In the genomic region with DNA sequence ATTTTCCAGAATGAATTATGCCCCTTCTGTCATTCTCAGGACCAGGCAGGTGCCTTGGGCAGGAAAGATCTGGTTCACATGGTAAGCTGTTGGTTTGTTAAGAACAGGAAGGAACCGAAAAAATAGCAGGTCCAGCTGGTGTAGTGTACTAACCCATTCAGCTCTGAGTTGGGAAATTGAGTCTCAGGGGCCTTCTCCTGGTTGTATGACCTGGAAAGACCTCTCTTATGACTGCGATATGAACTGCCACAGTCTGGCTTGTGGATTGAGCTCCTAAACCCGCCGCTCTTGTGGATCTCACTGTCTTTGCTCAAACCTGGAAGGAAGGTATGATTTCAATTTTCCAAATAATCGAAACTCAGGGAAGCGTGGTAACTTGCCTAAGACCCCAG, we compare ENCODE assay signal across 1 cellular context.
TF ChIP-seq lines count a peak whose summit lies in the region.

No MANE protein-coding gene starts in this region.

TF ChIP-seq in H1, 55 proteins besides CTCF, POLR2A, EP300 and RAD21:
- TF ChIP-seq EGR1 (IDR thresholded peaks at IDR 0.05; ENCODE audit: borderline replicate concordance, low read depth, low read length) (no peak), PHF8 (conservative IDR thresholded peaks at IDR 0.05; ENCODE audit: low read depth, low read length) (no peak), KDM4A (IDR thresholded peaks at IDR 0.05; ENCODE audit: low read depth, low read length, severe bottlenecking) (no peak), ASH2L (IDR thresholded peaks at IDR 0.05; ENCODE audit: low read length) (no peak), SIX5 (IDR thresholded peaks at IDR 0.05; ENCODE audit: low read depth, low read length) (no peak), HDAC2 (IDR thresholded peaks at IDR 0.05; ENCODE audit: borderline replicate concordance in 1 of 2, low read depth in 2 of 2, low read length in 2 of 2) (no peak), CHD1 (IDR thresholded peaks at IDR 0.05; ENCODE audit: low read depth, low read length) (no peak), SIRT6 (IDR thresholded peaks at IDR 0.05; ENCODE audit: low read length) (no peak), KDM5A (IDR thresholded peaks at IDR 0.05; ENCODE audit: low read length) (no peak), HDAC6 (IDR thresholded peaks at IDR 0.05; ENCODE audit: low read depth, low read length) (no peak), CHD2 (IDR thresholded peaks at IDR 0.05; ENCODE audit: low read length) (no peak), CEBPB (IDR thresholded peaks at IDR 0.05; ENCODE audit: low read depth, low read length) (no peak)
